23 cellular contexts compared by ENCODE assay signal in genomic region chr14:60277605-60278190, GRCh38. TPM values are rescaled to one million over a fixed set of nuclear protein-coding genes. Genes with fewer than 3 reads are reported as not detected.
DNase-seq lines count a peak whose midpoint lies in the region; ATAC-seq and TF ChIP-seq lines count a peak whose summit lies in the region.
"Had no signal": no experiment of that assay in that cellular context is flagged by ENCODE, and none has a peak within 500 bp of the region (broad histone marks: within the 10 kb centered on the region; RNA-seq: fewer than 3 reads in every experiment).

No MANE protein-coding gene starts in this region.

- no peak overlapping the region for H3K4me2 ChIP-seq in mesendoderm (ENCODE audit: low read length)
- H3K4me2 ChIP-seq: BLaER1 treated with 17β-estradiol and CSF1 and Interleukin-3, amounts not matched to agents 10 nM and 100 nM had no signal

- H3K36me3 ChIP-seq in mesendoderm (ENCODE audit: control insufficient read depth, insufficient read depth, low read length), result no peaks in the 10 kb centered on the region
- H3K36me3 ChIP-seq: SJSA1 had no signal

- DNase-seq in NCI-H82 (lab: John Stamatoyannopoulos, UW) (peak; percentile 12), NCI-H82 treated with DMSO at 0.1 percent for 48 hours (lab: John Stamatoyannopoulos, UW; ENCODE audit: unreplicated experiment) (no peak), WTC11 (ENCODE audit: low spot score) (no peak), mesendoderm (peak; percentile 72), NCI-H1417 (lab: John Stamatoyannopoulos, UW) (no peak), NCI-H1092 treated with DMSO at 0.1 percent for 48 hours (lab: John Stamatoyannopoulos, UW) (no peak)
- DNase-seq: ACHN; Caco-2; CD4-positive, alpha-beta memory T cell; DMS 273 treated with DMSO at 0.1 percent for 48 hours; DND-41; HFFc6; MM.1S; NCI-H1092; NCI-H2029 treated with DMSO at 0.1 percent for 48 hours; NCI-H345; NCI-H524 had no signal

- CTCF ChIA-PET in WTC11 (lab: Charles Lee), result interaction anchor here (1.2 to 3.0 kb wide), 2 partner anchors 11 to 54 kb away, joined by 3 to 19 read pairs; no protein-coding TSS in a partner anchor

- H3K4me3 ChIP-seq in mesendoderm (ENCODE audit: low read length), result no peak overlapping the region
- H3K4me3 ChIP-seq: BLaER1 treated with 17β-estradiol and CSF1 and Interleukin-3, amounts not matched to agents 10 nM and 100 nM; SJSA1 had no signal

- no peak overlapping the region for H4K8ac ChIP-seq in mesendoderm (ENCODE audit: low read depth, low read length)

- H3K23ac ChIP-seq in mesendoderm (ENCODE audit: low read length), result no peak overlapping the region

- H3K18ac ChIP-seq in mesendoderm (ENCODE audit: low read length), result no peak overlapping the region

- H3K27me3 ChIP-seq in mesendoderm (ENCODE audit: insufficient read depth, low read length, poor library complexity), result no peaks in the 10 kb centered on the region
- H3K27me3 ChIP-seq: BLaER1 treated with 17β-estradiol and CSF1 and Interleukin-3, amounts not matched to agents 10 nM and 100 nM; SJSA1 had no signal

- no peak overlapping the region for H3K27ac ChIP-seq in mesendoderm (ENCODE audit: low read depth, low read length)
- H3K27ac ChIP-seq: 22Rv1; BLaER1 treated with 17β-estradiol and CSF1 and Interleukin-3, amounts not matched to agents 10 nM and 100 nM; SJSA1 had no signal

- H3K4me1 Mint-ChIP-seq in WTC11, result peaks cover 85% of the 10 kb centered on the region

- no peak overlapping the region for H2BK5ac ChIP-seq in mesendoderm (ENCODE audit: low read length)

- H2BK120ac ChIP-seq in mesendoderm (ENCODE audit: low read depth, low read length), result no peak overlapping the region

- no peak overlapping the region for H3K4ac ChIP-seq in mesendoderm (ENCODE audit: low read depth, low read length)

- peak overlapping the region; percentile 20; the same call in 1 of the 2 replicates for H3K4me3 Mint-ChIP-seq in WTC11
- H3K4me3 Mint-ChIP-seq: CD4-positive, alpha-beta memory T cell; HFFc6 had no signal

- no peak for TF ChIP-seq CTCF in WTC11 (IDR thresholded peaks at IDR 0.05)

- H4K5ac ChIP-seq in mesendoderm (ENCODE audit: low read length), result no peak overlapping the region

- no peak overlapping the region for H3K9ac ChIP-seq in mesendoderm (ENCODE audit: low read length)
- H3K9ac ChIP-seq: BLaER1 treated with 17β-estradiol and CSF1 and Interleukin-3, amounts not matched to agents 10 nM and 100 nM had no signal

- H2BK15ac ChIP-seq in mesendoderm (replicated peaks; ENCODE audit: low read depth), result no peak overlapping the region

- H3K4me1 ChIP-seq in mesendoderm (ENCODE audit: control insufficient read depth, low read depth, low read length), result peaks cover 9% of the 10 kb centered on the region

- H3K79me1 ChIP-seq in mesendoderm (ENCODE audit: low read length), result peaks cover 7% of the 10 kb centered on the region

- ATAC-seq in WTC11 (peak; percentile 15), HG02759 (IDR thresholded peaks at IDR 0.05; ENCODE audit: unreplicated experiment) (no peak), GM19455 (IDR thresholded peaks at IDR 0.05; ENCODE audit: unreplicated experiment) (no peak)
- ATAC-seq: Right ventricle myocardium inferior had no signal

- H3K56ac ChIP-seq in mesendoderm (ENCODE audit: low read length), result no peak overlapping the region

- no peaks in the 10 kb centered on the region for H3K9me3 Mint-ChIP-seq in WTC11
- H3K9me3 Mint-ChIP-seq: CD4-positive, alpha-beta memory T cell; HFFc6 had no signal

- H3K36me3 Mint-ChIP-seq in WTC11, result peaks cover 3% of the 10 kb centered on the region

- H3K27me3 Mint-ChIP-seq in WTC11 (ENCODE audit: low read depth), result no peaks in the 10 kb centered on the region
- H3K27me3 Mint-ChIP-seq: CD4-positive, alpha-beta memory T cell had no signal

- no peak overlapping the region for H2AK5ac ChIP-seq in mesendoderm (ENCODE audit: low read length)

- no CpG with 5 or more reads among the region's 2 CpGs for WGBS in mesendoderm (ENCODE audit: extremely low coverage, insufficient coverage, low lambda C conversion rate)

- peaks cover 13% of the 10 kb centered on the region for H3K79me2 ChIP-seq in mesendoderm (ENCODE audit: control insufficient read depth, insufficient read depth, low read length)

- POLR2A ChIA-PET in WTC11 (lab: Charles Lee), result no interaction called here

- H3K27ac Mint-ChIP-seq in WTC11, result peak overlapping the region; percentile 99
- H3K27ac Mint-ChIP-seq: CD4-positive, alpha-beta memory T cell; HFFc6 had no signal

TF ChIP-seq in WTC11, 78 proteins besides CTCF, POLR2A, EP300 and RAD21 (continues in another document):
- TF ChIP-seq ZNF138 (CRISPR knock-in tag; conservative IDR thresholded peaks at IDR 0.05), result no peak
- TF ChIP-seq SP1 (CRISPR knock-in tag; conservative IDR thresholded peaks at IDR 0.05), result no peak
- no peak for TF ChIP-seq MLX (CRISPR knock-in tag; IDR thresholded peaks at IDR 0.05)
- TF ChIP-seq ZMAT4 (CRISPR knock-in tag; IDR thresholded peaks at IDR 0.05), result no peak
- no peak for TF ChIP-seq NR3C1 (CRISPR knock-in tag; conservative IDR thresholded peaks at IDR 0.05; ENCODE audit: low read depth)
- TF ChIP-seq IRF1 (CRISPR knock-in tag; IDR thresholded peaks at IDR 0.05), result no peak
- no peak for TF ChIP-seq E2F1 (CRISPR knock-in tag; IDR thresholded peaks at IDR 0.05)
- TF ChIP-seq, protein P1, sequence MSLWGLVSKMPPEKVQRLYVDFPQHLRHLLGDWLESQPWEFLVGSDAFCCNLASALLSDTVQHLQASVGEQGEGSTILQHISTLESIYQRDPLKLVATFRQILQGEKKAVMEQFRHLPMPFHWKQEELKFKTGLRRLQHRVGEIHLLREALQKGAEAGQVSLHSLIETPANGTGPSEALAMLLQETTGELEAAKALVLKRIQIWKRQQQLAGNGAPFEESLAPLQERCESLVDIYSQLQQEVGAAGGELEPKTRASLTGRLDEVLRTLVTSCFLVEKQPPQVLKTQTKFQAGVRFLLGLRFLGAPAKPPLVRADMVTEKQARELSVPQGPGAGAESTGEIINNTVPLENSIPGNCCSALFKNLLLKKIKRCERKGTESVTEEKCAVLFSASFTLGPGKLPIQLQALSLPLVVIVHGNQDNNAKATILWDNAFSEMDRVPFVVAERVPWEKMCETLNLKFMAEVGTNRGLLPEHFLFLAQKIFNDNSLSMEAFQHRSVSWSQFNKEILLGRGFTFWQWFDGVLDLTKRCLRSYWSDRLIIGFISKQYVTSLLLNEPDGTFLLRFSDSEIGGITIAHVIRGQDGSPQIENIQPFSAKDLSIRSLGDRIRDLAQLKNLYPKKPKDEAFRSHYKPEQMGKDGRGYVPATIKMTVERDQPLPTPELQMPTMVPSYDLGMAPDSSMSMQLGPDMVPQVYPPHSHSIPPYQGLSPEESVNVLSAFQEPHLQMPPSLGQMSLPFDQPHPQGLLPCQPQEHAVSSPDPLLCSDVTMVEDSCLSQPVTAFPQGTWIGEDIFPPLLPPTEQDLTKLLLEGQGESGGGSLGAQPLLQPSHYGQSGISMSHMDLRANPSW (CRISPR knock-in tag; conservative IDR thresholded peaks at IDR 0.05; ENCODE audit: low read depth), result no peak
- TF ChIP-seq GTF2I (CRISPR knock-in tag; conservative IDR thresholded peaks at IDR 0.05), result no peak
- no peak for TF ChIP-seq SMAD4 (CRISPR knock-in tag; IDR thresholded peaks at IDR 0.05)
- no peak for TF ChIP-seq ESRRA (CRISPR knock-in tag; IDR thresholded peaks at IDR 0.05; ENCODE audit: borderline replicate concordance)
- TF ChIP-seq, protein P2, sequence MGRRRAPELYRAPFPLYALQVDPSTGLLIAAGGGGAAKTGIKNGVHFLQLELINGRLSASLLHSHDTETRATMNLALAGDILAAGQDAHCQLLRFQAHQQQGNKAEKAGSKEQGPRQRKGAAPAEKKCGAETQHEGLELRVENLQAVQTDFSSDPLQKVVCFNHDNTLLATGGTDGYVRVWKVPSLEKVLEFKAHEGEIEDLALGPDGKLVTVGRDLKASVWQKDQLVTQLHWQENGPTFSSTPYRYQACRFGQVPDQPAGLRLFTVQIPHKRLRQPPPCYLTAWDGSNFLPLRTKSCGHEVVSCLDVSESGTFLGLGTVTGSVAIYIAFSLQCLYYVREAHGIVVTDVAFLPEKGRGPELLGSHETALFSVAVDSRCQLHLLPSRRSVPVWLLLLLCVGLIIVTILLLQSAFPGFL (CRISPR knock-in tag; IDR thresholded peaks at IDR 0.05; ENCODE audit: borderline replicate concordance), result no peak

RNA-seq across cellular contexts. Expression of gene PPM1A, which starts 28.7 kb away (rescaled TPM):
- total RNA-seq in WTC11 (2021), result 38.2 to 52.5 TPM (median 41.2 TPM) in 3 replicates
- polyA plus RNA-seq in mesendoderm (2013, experiment 1 of 2), result 34.3 TPM
- polyA plus RNA-seq in mesendoderm (2013, experiment 2 of 2), result 35.4 TPM

Comparison
In these comparisons a context has a peak if more than half of its experiments do, and no peak if none do; other contexts are left out.
1. DNase-seq: peak in NCI-H82 (single experiment) and mesendoderm (single experiment); none in NCI-H82 treated with DMSO at 0.1 percent for 48 hours (single experiment), WTC11 (single experiment), NCI-H1417 (0 of 3) and NCI-H1092 treated with DMSO at 0.1 percent for 48 hours (single experiment).